Comparison of ENCODE assay signal across 8 cellular contexts in genomic region chr13:102846261-102847015, GRCh38. TPM values are rescaled to one million over a fixed set of nuclear protein-coding genes. Genes with fewer than 3 reads are reported as not detected.
DNase-seq lines count a peak whose midpoint lies in the region; TF ChIP-seq lines count a peak whose summit lies in the region.

No MANE protein-coding gene starts in this region.

- DNase-seq in GM10266 (ENCODE audit: extremely low spot score) (peak; percentile 10), HAP-1 (ENCODE audit: low spot score in 2 of 2) (peak; percentile 48 to 59), LoVo (ENCODE audit: low spot score) (peak; percentile 47), T-helper 2 cell (peak in 4 of 5 experiments; percentile 14 to 81 (median 46)), MCF 10A (ENCODE audit: unreplicated experiment) (peak; percentile 52), iris pigment epithelial cell (ENCODE audit: low read depth) (peak; percentile 55), T1000 (lab: John Stamatoyannopoulos, UW) (no peak)
- peak; percentile 7 to 36 for DNase-seq in stimulated activated CD4-positive, alpha-beta T cell treated with anti-CD3 and anti-CD28 coated beads, Interleukin-12 subunit alpha, Interleukin-12 subunit beta, amount 100 ng/mL, for 24 hours (ENCODE audit: low read depth in 2 of 2)

- peak overlapping the region; percentile 78 for H3K4me3 ChIP-seq in HAP-1

- POLR2A ChIA-PET in MCF 10A (lab: Yijun Ruan, JAX), result interaction anchor here (0.5 to 6.9 kb wide), 27 partner anchors 10 to 1625 kb away, joined by 3 to 156 read pairs (median 6); partner anchors contain the start of genes BIVM, POGLUT2, TEX30 and TPP2

- no peaks in the 10 kb centered on the region for H3K27me3 Mint-ChIP-seq in MCF 10A (ENCODE audit: insufficient read depth, unreplicated experiment)

- intact Hi-C loops in MCF 10A (cut with micrococcal nuclease), result loop anchor here (1.0 to 2.0 kb wide), 5 partner anchors 46 to 266 kb away; partner anchors contain the start of gene TEX30

- peaks cover 10% of the 10 kb centered on the region for H3K4me1 ChIP-seq in HAP-1

- in situ Hi-C loops in HAP-1 (cut with MboI; ENCODE audit: low sequenced_read_pairs), result loop anchor here (5.0 kb wide), 1 partner anchor 249 kb away; the partner anchor contains the start of gene TPP2

- CTCF ChIA-PET in MCF 10A (lab: Yijun Ruan, JAX), result interaction anchor here (0.6 to 3.9 kb wide), 10 partner anchors 13 to 1220 kb away, joined by 3 to 25 read pairs (median 3); no protein-coding TSS in a partner anchor

- peaks cover 22% of the 10 kb centered on the region for H3K4me1 Mint-ChIP-seq in MCF 10A (ENCODE audit: insufficient read depth, unreplicated experiment)

- no peaks in the 10 kb centered on the region for H3K9me3 Mint-ChIP-seq in MCF 10A (ENCODE audit: unreplicated experiment)

- peaks cover 16% of the 10 kb centered on the region for H3K36me3 Mint-ChIP-seq in MCF 10A (ENCODE audit: insufficient read depth, unreplicated experiment)

- no peaks in the 10 kb centered on the region for H3K27me3 ChIP-seq in HAP-1 (ENCODE audit: low read depth)

- H3K9me3 ChIP-seq in HAP-1, result no peaks in the 10 kb centered on the region

- no peaks in the 10 kb centered on the region; the same call in 1 of the 2 replicates for H3K36me3 ChIP-seq in HAP-1 (replicated peaks)

- TF ChIP-seq CTCF in GM10266 (IDR thresholded peaks at IDR 0.05; ENCODE audit: control insufficient read depth, insufficient read depth, low read depth, missing control alignments) (no peak), MCF 10A (IDR thresholded peaks at IDR 0.05; ENCODE audit: unreplicated experiment) (no peak)

- BruUV-seq in MCF 10A (replicated peaks; lab: Mats Ljungman, UMichigan), result TSS peak; percentile 33

- peak overlapping the region; percentile 90 for H3K27ac Mint-ChIP-seq in MCF 10A (ENCODE audit: low read depth, unreplicated experiment)

- H3K4me3 Mint-ChIP-seq in MCF 10A (ENCODE audit: unreplicated experiment), result peak overlapping the region; percentile 83

RNA-seq across cellular contexts. Expression of gene ERCC5, which starts 0.6 kb away (rescaled TPM):
- total RNA-seq in MCF 10A (2022), result 68.1 and 68.8 TPM in 2 replicates

RNA-seq across cellular contexts. Expression of gene BIVM, which starts 47.5 kb away (rescaled TPM):
- 33.1 and 36.6 TPM in 2 replicates for total RNA-seq in MCF 10A (2022)

RNA-seq across cellular contexts. Expression of gene POGLUT2, which starts 47.7 kb away (rescaled TPM):
- 8.3 and 9.0 TPM in 2 replicates for total RNA-seq in MCF 10A (2022)
